1 cellular context compared by ENCODE assay signal in the genomic region with DNA sequence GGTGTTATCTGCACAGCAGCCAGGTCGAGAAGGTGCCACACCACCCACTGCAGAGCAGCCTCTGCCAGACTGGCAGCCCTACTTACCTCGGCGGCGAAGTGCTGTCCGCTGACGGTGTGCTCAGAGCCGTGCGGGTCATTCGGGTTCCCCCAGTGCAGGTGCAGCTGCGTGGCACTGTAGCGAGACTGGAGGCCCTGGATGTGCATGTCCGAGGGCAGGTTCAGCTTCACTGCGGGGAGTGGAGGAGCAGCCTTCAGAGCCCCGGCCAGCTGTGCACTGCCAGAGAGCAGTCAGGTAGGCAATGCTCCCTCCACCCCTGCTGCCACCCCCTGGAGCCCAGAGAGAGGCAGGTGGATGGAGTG.
TF ChIP-seq lines count a peak whose summit lies in the region.

No MANE protein-coding gene starts in this region.

TF ChIP-seq in SK-N-SH, 30 proteins besides CTCF, POLR2A, EP300 and RAD21 (continued from another document):
- TF ChIP-seq, protein P1, sequence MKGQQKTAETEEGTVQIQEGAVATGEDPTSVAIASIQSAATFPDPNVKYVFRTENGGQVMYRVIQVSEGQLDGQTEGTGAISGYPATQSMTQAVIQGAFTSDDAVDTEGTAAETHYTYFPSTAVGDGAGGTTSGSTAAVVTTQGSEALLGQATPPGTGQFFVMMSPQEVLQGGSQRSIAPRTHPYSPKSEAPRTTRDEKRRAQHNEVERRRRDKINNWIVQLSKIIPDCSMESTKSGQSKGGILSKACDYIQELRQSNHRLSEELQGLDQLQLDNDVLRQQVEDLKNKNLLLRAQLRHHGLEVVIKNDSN (IDR thresholded peaks at IDR 0.05; ENCODE audit: borderline replicate concordance, low read depth): no peak
- TF ChIP-seq MEF2A (IDR thresholded peaks at IDR 0.05; ENCODE audit: borderline replicate concordance, low read depth): no peak
- TF ChIP-seq TAF1 (IDR thresholded peaks at IDR 0.05; ENCODE audit: borderline replicate concordance, low read depth, low read length): no peak
- TF ChIP-seq, protein P2, sequence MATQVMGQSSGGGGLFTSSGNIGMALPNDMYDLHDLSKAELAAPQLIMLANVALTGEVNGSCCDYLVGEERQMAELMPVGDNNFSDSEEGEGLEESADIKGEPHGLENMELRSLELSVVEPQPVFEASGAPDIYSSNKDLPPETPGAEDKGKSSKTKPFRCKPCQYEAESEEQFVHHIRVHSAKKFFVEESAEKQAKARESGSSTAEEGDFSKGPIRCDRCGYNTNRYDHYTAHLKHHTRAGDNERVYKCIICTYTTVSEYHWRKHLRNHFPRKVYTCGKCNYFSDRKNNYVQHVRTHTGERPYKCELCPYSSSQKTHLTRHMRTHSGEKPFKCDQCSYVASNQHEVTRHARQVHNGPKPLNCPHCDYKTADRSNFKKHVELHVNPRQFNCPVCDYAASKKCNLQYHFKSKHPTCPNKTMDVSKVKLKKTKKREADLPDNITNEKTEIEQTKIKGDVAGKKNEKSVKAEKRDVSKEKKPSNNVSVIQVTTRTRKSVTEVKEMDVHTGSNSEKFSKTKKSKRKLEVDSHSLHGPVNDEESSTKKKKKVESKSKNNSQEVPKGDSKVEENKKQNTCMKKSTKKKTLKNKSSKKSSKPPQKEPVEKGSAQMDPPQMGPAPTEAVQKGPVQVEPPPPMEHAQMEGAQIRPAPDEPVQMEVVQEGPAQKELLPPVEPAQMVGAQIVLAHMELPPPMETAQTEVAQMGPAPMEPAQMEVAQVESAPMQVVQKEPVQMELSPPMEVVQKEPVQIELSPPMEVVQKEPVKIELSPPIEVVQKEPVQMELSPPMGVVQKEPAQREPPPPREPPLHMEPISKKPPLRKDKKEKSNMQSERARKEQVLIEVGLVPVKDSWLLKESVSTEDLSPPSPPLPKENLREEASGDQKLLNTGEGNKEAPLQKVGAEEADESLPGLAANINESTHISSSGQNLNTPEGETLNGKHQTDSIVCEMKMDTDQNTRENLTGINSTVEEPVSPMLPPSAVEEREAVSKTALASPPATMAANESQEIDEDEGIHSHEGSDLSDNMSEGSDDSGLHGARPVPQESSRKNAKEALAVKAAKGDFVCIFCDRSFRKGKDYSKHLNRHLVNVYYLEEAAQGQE (IDR thresholded peaks at IDR 0.05; ENCODE audit: low read depth, low read length): no peak
- TF ChIP-seq RXRA (IDR thresholded peaks at IDR 0.05; ENCODE audit: borderline replicate concordance, low read depth): no peak
- TF ChIP-seq EZH2phosphoT487 (IDR thresholded peaks at IDR 0.05; ENCODE audit: borderline replicate concordance, low read depth): no peak
- no peak for TF ChIP-seq RFX5 (IDR thresholded peaks at IDR 0.05; ENCODE audit: low read length)
- TF ChIP-seq, protein P3, sequence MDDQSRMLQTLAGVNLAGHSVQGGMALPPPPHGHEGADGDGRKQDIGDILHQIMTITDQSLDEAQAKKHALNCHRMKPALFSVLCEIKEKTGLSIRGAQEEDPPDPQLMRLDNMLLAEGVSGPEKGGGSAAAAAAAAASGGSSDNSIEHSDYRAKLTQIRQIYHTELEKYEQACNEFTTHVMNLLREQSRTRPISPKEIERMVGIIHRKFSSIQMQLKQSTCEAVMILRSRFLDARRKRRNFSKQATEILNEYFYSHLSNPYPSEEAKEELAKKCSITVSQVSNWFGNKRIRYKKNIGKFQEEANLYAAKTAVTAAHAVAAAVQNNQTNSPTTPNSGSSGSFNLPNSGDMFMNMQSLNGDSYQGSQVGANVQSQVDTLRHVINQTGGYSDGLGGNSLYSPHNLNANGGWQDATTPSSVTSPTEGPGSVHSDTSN (IDR thresholded peaks at IDR 0.05): no peak
TF ChIP-seq in SK-N-SH: peak in this region for 0.
